ENCODE assay signal across 30 cellular contexts in genomic region chr2:236298924-236299475, GRCh38. TPM values are rescaled to one million over a fixed set of nuclear protein-coding genes. Genes with fewer than 3 reads are reported as not detected.
"Had no signal": no experiment of that assay in that cellular context is flagged by ENCODE, and none has a peak within 500 bp of the region (broad histone marks: within the 10 kb centered on the region; RNA-seq: fewer than 3 reads in every experiment).

No MANE protein-coding gene starts in this region.

- H3K27ac Mint-ChIP-seq: dendritic cell treated with granulocyte-macrophage colony-stimulating factor and Interleukin-4, amounts not matched to agents 40 ng/mL and 50 ng/mL, for 4 days; endodermal cell; mesothelial cell of epicardium; naive thymus-derived CD8-positive, alpha-beta T cell; stimulated activated naive B cell treated with anti-CD40 and anti-IgM and Interleukin-4, amounts not matched to agents 10 μg/mL and 1 μg/mL and 100 μg/mL, for 72 hours; stimulated activated naive CD8-positive, alpha-beta T cell treated with anti-CD3 and anti-CD28 coated beads, Interleukin-15, Interleukin-2, amounts not matched to agents 100 ng/mL and 50 ng/mL, for 24 hours had no signal

- H3K4me1 Mint-ChIP-seq: endodermal cell; mesothelial cell of epicardium; naive thymus-derived CD8-positive, alpha-beta T cell; neural progenitor cell; stimulated activated naive B cell treated with anti-CD40 and anti-IgM and Interleukin-4, amounts not matched to agents 10 μg/mL and 1 μg/mL and 100 μg/mL, for 72 hours had no signal

- H3K4me3 Mint-ChIP-seq: dendritic cell treated with granulocyte-macrophage colony-stimulating factor and Interleukin-4, amounts not matched to agents 40 ng/mL and 50 ng/mL, for 4 days; endodermal cell; mesothelial cell of epicardium; naive thymus-derived CD8-positive, alpha-beta T cell; neural progenitor cell; stimulated activated naive B cell treated with anti-CD40 and anti-IgM and Interleukin-4, amounts not matched to agents 10 μg/mL and 1 μg/mL and 100 μg/mL, for 72 hours; stimulated activated naive CD8-positive, alpha-beta T cell treated with anti-CD3 and anti-CD28 coated beads, Interleukin-15, Interleukin-2, amounts not matched to agents 100 ng/mL and 50 ng/mL, for 24 hours had no signal

- H3K9me3 ChIP-seq: heart left ventricle, psoas muscle, right lobe of liver, thoracic aorta, tibial nerve, upper lobe of right lung, uterus had no signal

- H3K4me3 ChIP-seq: heart left ventricle, hepatocyte, lung, neural progenitor cell, psoas muscle, right lobe of liver, thoracic aorta, tibial nerve, upper lobe of right lung, uterus had no signal

- H3K27me3 Mint-ChIP-seq: dendritic cell treated with granulocyte-macrophage colony-stimulating factor and Interleukin-4, amounts not matched to agents 40 ng/mL and 50 ng/mL, for 4 days had no signal

- H3K36me3 ChIP-seq: heart left ventricle, neural progenitor cell, right lobe of liver, thoracic aorta, tibial nerve, upper lobe of right lung, uterus had no signal

- H3K27me3 ChIP-seq: heart left ventricle, hepatocyte, neural progenitor cell, right lobe of liver, tibial nerve, upper lobe of right lung, uterus had no signal

- H3K27ac ChIP-seq: epithelial cell of prostate, heart left ventricle, hepatocyte, neural progenitor cell, psoas muscle, right lobe of liver, thoracic aorta, tibial nerve, upper lobe of right lung, uterus had no signal

- DNase-seq: central memory CD4-positive, alpha-beta T cell; effector CD8-positive, alpha-beta T cell; endodermal cell; foreskin melanocyte; heart left ventricle; kidney; mesenchymal stem cell; naive thymus-derived CD8-positive, alpha-beta T cell; psoas muscle; right lobe of liver; small intestine; stimulated activated CD4-positive, alpha-beta T cell treated with anti-CD3 and anti-CD28 coated beads, Interleukin-15, amount 100 ng/mL, for 24 hours; stimulated activated CD4-positive, alpha-beta T cell treated with anti-CD3 and anti-CD28 coated beads, Interleukin-2, amount 100 ng/mL, for 48 hours; stimulated activated naive B cell treated with anti-CD40 and anti-IgM and Interleukin-4, amounts not matched to agents 10 μg/mL and 1 μg/mL and 100 μg/mL, for 72 hours; upper lobe of right lung; uterus had no signal

- H3K4me1 ChIP-seq: heart left ventricle, neural progenitor cell, right lobe of liver, tibial nerve, upper lobe of right lung, uterus had no signal

- H3K36me3 Mint-ChIP-seq: mesothelial cell of epicardium; naive thymus-derived CD8-positive, alpha-beta T cell; neural progenitor cell; stimulated activated naive B cell treated with anti-CD40 and anti-IgM and Interleukin-4, amounts not matched to agents 10 μg/mL and 1 μg/mL and 100 μg/mL, for 72 hours had no signal

- H3K9me3 Mint-ChIP-seq: dendritic cell treated with granulocyte-macrophage colony-stimulating factor and Interleukin-4, amounts not matched to agents 40 ng/mL and 50 ng/mL, for 4 days; endodermal cell; mesothelial cell of epicardium; naive thymus-derived CD8-positive, alpha-beta T cell; neural progenitor cell; stimulated activated naive CD8-positive, alpha-beta T cell treated with anti-CD3 and anti-CD28 coated beads, Interleukin-15, Interleukin-2, amounts not matched to agents 100 ng/mL and 50 ng/mL, for 24 hours had no signal

- ATAC-seq: esophagus mucosa; heart left ventricle; left lobe of liver; naive thymus-derived CD8-positive, alpha-beta T cell; psoas muscle; right lobe of liver; stimulated activated naive B cell treated with anti-CD40 and anti-IgM and Interleukin-4, amounts not matched to agents 10 μg/mL and 1 μg/mL and 100 μg/mL, for 72 hours; upper lobe of right lung had no signal

RNA-seq across cellular contexts. Expression of gene ASB18, which starts 34.8 kb away (rescaled TPM):
- total RNA-seq: endodermal cell; esophagus mucosa; hepatocyte; kidney; left lobe of liver; liver; lung; mesothelial cell of epicardium; naive thymus-derived CD8-positive, alpha-beta T cell; osteoblast; renal cortical epithelial cell; right lobe of liver; thoracic aorta; tibial nerve; upper lobe of right lung; uterus had no signal
